ENCODE assay signal across 1 cellular context in the genomic region with DNA sequence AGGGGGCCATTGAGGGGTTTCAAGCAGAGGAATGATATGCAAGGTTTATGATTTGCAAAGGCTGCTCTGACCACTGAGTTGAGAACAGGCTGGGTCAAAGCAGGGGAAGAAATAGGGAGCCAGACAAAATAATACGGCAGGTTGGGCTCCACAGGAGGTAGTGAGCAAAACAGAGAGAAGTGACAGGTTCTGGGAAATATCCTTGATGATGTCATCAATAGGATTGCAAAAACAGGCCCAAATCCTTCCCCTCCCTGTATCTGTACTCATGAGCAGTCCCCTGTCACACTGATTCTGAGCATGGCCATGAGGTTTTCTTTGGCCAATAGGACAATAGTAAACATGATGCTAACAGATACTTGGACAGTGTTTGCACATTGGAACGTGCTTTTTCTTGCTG.
A peak's percentile ranks its signal among the peaks of the same experiment; 100 is the strongest.
TF ChIP-seq lines count a peak whose summit lies in the region.

No MANE protein-coding gene starts in this region.

TF ChIP-seq in HepG2, 621 proteins besides CTCF, POLR2A, EP300 and RAD21:
- TF ChIP-seq, protein P1, sequence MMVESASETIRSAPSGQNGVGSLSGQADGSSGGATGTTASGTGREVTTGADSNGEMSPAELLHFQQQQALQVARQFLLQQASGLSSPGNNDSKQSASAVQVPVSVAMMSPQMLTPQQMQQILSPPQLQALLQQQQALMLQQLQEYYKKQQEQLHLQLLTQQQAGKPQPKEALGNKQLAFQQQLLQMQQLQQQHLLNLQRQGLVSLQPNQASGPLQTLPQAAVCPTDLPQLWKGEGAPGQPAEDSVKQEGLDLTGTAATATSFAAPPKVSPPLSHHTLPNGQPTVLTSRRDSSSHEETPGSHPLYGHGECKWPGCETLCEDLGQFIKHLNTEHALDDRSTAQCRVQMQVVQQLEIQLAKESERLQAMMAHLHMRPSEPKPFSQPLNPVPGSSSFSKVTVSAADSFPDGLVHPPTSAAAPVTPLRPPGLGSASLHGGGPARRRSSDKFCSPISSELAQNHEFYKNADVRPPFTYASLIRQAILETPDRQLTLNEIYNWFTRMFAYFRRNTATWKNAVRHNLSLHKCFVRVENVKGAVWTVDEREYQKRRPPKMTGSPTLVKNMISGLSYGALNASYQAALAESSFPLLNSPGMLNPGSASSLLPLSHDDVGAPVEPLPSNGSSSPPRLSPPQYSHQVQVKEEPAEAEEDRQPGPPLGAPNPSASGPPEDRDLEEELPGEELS (CRISPR knock-in tag; IDR thresholded peaks at IDR 0.05): no peak
- TF ChIP-seq ZBTB42 (CRISPR knock-in tag; IDR thresholded peaks at IDR 0.05): no peak
- TF ChIP-seq HNRNPLL (IDR thresholded peaks at IDR 0.05; ENCODE audit: low read depth, low read length, poor library complexity, severe bottlenecking): no peak
- peak; percentile 94 for TF ChIP-seq ATF7 (IDR thresholded peaks at IDR 0.05)
- TF ChIP-seq ATF7 (CRISPR knock-in tag; IDR thresholded peaks at IDR 0.05): no peak
- peak; percentile 80 for TF ChIP-seq CREB1 (IDR thresholded peaks at IDR 0.05)
- no peak for TF ChIP-seq CREB1 (CRISPR knock-in tag; IDR thresholded peaks at IDR 0.05)
TF ChIP-seq in HepG2: peak in this region for 2.
